ENCODE assay signal across 21 cellular contexts in genomic region chr19:21430674-21431073, GRCh38.
"Had no signal": no experiment of that assay in that cellular context is flagged by ENCODE, and none has a peak within 500 bp of the region (broad histone marks: within the 10 kb centered on the region; RNA-seq: fewer than 3 reads in every experiment).

No MANE protein-coding gene starts in this region.

- ATAC-seq: esophagus mucosa; gastroesophageal sphincter; left cardiac atrium; lower lobe of right lung; natural killer cell treated with Interleukin-12 subunit alpha and Interleukin-12 subunit beta and Interleukin-15 and Interleukin-18, amount 100 ng/mL, for 72 hours had no signal

- FAIRE-seq: endometrium, kidney had no signal

- H3K4me2 ChIP-seq: neural progenitor cell, smooth muscle cell had no signal

- H3K4me3 ChIP-seq: gastroesophageal sphincter, left ventricle myocardium inferior, lower lobe of right lung, neural progenitor cell, ovary, right atrium auricular region, smooth muscle cell had no signal

- H3K4me1 ChIP-seq: gastroesophageal sphincter, left ventricle myocardium inferior, lower lobe of right lung, neural progenitor cell, right atrium auricular region had no signal

- H2AFZ ChIP-seq: neural progenitor cell had no signal

- DNase-seq: effector memory CD4-positive, alpha-beta T cell; glutamatergic neuron; immature natural killer cell; kidney; left cardiac atrium; left ventricle myocardium inferior; lower lobe of right lung; mesenchymal stem cell; midbrain; nucleus accumbens; ovary; stimulated activated CD4-positive, alpha-beta T cell treated with anti-CD3 and anti-CD28 coated beads, Interleukin-2, amount 100 ng/mL, for 48 hours; stimulated activated naive CD4-positive, alpha-beta T cell treated with Interleukin-2 at 50 U/mL for 16 hours; trophoblast cell had no signal

- H3K27me3 ChIP-seq: gastroesophageal sphincter, neural progenitor cell, ovary, right atrium auricular region had no signal

- H3K27ac ChIP-seq: gastroesophageal sphincter, left ventricle myocardium inferior, lower lobe of right lung, neural progenitor cell, ovary, right atrium auricular region had no signal

- H3K36me3 ChIP-seq: gastroesophageal sphincter, lower lobe of right lung, neural progenitor cell, ovary, right atrium auricular region had no signal

- H3K9ac ChIP-seq: neural progenitor cell had no signal
